ENCODE assay signal across 1 cellular context in the genomic region with DNA sequence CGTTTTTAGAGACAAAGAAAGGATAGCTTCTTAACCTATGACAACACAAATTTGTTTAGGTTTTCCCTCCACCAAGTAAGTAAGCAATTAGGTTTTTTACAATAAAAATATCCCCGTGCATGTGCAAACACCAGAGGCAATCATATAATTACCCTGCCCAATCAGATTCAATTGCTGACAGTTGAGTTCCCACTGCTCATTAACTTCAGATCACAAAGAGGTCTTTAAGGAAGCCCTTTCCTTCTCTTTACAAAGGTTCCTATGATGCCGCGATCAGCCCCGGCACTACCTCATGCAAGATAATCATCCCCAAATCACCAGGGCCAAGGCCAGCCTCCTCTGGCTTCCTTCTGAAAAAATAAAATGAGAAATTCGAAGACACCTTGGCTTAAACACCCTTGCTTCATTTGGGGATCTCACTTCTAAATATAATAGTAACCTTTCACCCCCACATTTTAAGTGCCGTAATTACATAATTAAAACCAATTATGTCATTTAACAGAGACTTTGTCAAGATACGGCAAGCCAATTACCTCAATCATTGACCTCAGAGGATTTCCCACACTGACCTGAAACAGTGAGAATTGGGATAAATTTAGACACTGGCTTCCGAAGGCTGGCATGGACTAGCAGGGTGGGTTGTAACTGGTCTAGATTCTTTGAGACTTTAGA.
TF ChIP-seq lines count a peak whose summit lies in the region.

No MANE protein-coding gene starts in this region.

TF ChIP-seq in GM12878, 131 proteins besides CTCF, POLR2A, EP300 and RAD21:
- TF ChIP-seq, protein P1, sequence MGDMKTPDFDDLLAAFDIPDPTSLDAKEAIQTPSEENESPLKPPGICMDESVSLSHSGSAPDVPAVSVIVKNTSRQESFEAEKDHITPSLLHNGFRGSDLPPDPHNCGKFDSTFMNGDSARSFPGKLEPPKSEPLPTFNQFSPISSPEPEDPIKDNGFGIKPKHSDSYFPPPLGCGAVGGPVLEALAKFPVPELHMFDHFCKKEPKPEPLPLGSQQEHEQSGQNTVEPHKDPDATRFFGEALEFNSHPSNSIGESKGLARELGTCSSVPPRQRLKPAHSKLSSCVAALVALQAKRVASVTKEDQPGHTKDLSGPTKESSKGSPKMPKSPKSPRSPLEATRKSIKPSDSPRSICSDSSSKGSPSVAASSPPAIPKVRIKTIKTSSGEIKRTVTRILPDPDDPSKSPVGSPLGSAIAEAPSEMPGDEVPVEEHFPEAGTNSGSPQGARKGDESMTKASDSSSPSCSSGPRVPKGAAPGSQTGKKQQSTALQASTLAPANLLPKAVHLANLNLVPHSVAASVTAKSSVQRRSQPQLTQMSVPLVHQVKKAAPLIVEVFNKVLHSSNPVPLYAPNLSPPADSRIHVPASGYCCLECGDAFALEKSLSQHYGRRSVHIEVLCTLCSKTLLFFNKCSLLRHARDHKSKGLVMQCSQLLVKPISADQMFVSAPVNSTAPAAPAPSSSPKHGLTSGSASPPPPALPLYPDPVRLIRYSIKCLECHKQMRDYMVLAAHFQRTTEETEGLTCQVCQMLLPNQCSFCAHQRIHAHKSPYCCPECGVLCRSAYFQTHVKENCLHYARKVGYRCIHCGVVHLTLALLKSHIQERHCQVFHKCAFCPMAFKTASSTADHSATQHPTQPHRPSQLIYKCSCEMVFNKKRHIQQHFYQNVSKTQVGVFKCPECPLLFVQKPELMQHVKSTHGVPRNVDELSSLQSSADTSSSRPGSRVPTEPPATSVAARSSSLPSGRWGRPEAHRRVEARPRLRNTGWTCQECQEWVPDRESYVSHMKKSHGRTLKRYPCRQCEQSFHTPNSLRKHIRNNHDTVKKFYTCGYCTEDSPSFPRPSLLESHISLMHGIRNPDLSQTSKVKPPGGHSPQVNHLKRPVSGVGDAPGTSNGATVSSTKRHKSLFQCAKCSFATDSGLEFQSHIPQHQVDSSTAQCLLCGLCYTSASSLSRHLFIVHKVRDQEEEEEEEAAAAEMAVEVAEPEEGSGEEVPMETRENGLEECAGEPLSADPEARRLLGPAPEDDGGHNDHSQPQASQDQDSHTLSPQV (IDR thresholded peaks at IDR 0.05), result 0 out of 2 replicates have a peak, but pooled peaks have one; percentile 41
- no peak for TF ChIP-seq TARDBP (IDR thresholded peaks at IDR 0.05; ENCODE audit: borderline replicate concordance)
- 0 out of 2 replicates have a peak, but pooled peaks have one; percentile 6 for TF ChIP-seq FOXM1 (IDR thresholded peaks at IDR 0.05; ENCODE audit: low read depth, low read length)
- TF ChIP-seq POU2F2 (IDR thresholded peaks at IDR 0.05; ENCODE audit: borderline replicate concordance, low read depth, low read length), result no peak
- TF ChIP-seq TCF12 (IDR thresholded peaks at IDR 0.05; ENCODE audit: low read depth, low read length), result no peak
- no peak for TF ChIP-seq JUNB (IDR thresholded peaks at IDR 0.05)
- no peak for TF ChIP-seq SIX5 (IDR thresholded peaks at IDR 0.05; ENCODE audit: low read depth, low read length, severe bottlenecking)
- 0 out of 2 replicates have a peak, but pooled peaks have one; percentile 6 for TF ChIP-seq RAD51 (IDR thresholded peaks at IDR 0.05)
- TF ChIP-seq, protein P2, sequence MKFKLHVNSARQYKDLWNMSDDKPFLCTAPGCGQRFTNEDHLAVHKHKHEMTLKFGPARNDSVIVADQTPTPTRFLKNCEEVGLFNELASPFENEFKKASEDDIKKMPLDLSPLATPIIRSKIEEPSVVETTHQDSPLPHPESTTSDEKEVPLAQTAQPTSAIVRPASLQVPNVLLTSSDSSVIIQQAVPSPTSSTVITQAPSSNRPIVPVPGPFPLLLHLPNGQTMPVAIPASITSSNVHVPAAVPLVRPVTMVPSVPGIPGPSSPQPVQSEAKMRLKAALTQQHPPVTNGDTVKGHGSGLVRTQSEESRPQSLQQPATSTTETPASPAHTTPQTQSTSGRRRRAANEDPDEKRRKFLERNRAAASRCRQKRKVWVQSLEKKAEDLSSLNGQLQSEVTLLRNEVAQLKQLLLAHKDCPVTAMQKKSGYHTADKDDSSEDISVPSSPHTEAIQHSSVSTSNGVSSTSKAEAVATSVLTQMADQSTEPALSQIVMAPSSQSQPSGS (IDR thresholded peaks at IDR 0.05; ENCODE audit: low read length), result no peak
- no peak for TF ChIP-seq ETV6 (conservative IDR thresholded peaks at IDR 0.05 in 1 of 2, IDR thresholded peaks at IDR 0.05 in 1 of 2; ENCODE audit: borderline replicate concordance in 1 of 2, low read depth in 1 of 2)
- TF ChIP-seq, protein P3, sequence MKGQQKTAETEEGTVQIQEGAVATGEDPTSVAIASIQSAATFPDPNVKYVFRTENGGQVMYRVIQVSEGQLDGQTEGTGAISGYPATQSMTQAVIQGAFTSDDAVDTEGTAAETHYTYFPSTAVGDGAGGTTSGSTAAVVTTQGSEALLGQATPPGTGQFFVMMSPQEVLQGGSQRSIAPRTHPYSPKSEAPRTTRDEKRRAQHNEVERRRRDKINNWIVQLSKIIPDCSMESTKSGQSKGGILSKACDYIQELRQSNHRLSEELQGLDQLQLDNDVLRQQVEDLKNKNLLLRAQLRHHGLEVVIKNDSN (IDR thresholded peaks at IDR 0.05; ENCODE audit: borderline replicate concordance, extremely low read length, insufficient read depth, low read depth, low read length), result no peak
- TF ChIP-seq, protein P4, sequence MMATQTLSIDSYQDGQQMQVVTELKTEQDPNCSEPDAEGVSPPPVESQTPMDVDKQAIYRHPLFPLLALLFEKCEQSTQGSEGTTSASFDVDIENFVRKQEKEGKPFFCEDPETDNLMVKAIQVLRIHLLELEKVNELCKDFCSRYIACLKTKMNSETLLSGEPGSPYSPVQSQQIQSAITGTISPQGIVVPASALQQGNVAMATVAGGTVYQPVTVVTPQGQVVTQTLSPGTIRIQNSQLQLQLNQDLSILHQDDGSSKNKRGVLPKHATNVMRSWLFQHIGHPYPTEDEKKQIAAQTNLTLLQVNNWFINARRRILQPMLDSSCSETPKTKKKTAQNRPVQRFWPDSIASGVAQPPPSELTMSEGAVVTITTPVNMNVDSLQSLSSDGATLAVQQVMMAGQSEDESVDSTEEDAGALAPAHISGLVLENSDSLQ (IDR thresholded peaks at IDR 0.05), result peak; percentile 40; the same call in 1 of the 2 replicates
- 0 out of 2 replicates have a peak, but pooled peaks have one; percentile 35 for TF ChIP-seq RBBP5 (conservative IDR thresholded peaks at IDR 0.05)
- TF ChIP-seq STAT3 (IDR thresholded peaks at IDR 0.05; ENCODE audit: low read depth, low read length), result 0 out of 2 replicates have a peak, but pooled peaks have one; percentile 27
- TF ChIP-seq, protein P5, sequence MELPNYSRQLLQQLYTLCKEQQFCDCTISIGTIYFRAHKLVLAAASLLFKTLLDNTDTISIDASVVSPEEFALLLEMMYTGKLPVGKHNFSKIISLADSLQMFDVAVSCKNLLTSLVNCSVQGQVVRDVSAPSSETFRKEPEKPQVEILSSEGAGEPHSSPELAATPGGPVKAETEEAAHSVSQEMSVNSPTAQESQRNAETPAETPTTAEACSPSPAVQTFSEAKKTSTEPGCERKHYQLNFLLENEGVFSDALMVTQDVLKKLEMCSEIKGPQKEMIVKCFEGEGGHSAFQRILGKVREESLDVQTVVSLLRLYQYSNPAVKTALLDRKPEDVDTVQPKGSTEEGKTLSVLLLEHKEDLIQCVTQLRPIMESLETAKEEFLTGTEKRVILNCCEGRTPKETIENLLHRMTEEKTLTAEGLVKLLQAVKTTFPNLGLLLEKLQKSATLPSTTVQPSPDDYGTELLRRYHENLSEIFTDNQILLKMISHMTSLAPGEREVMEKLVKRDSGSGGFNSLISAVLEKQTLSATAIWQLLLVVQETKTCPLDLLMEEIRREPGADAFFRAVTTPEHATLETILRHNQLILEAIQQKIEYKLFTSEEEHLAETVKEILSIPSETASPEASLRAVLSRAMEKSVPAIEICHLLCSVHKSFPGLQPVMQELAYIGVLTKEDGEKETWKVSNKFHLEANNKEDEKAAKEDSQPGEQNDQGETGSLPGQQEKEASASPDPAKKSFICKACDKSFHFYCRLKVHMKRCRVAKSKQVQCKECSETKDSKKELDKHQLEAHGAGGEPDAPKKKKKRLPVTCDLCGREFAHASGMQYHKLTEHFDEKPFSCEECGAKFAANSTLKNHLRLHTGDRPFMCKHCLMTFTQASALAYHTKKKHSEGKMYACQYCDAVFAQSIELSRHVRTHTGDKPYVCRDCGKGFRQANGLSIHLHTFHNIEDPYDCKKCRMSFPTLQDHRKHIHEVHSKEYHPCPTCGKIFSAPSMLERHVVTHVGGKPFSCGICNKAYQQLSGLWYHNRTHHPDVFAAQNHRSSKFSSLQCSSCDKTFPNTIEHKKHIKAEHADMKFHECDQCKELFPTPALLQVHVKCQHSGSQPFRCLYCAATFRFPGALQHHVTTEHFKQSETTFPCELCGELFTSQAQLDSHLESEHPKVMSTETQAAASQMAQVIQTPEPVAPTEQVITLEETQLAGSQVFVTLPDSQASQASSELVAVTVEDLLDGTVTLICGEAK (IDR thresholded peaks at IDR 0.05; ENCODE audit: borderline replicate concordance), result no peak; the same call in 1 of the 2 replicates
- no peak for TF ChIP-seq ZNF274 (IDR thresholded peaks at IDR 0.05; ENCODE audit: insufficient read depth, insufficient read length)
- TF ChIP-seq RFX5 (IDR thresholded peaks at IDR 0.05; ENCODE audit: low read depth, low read length), result no peak
- TF ChIP-seq MYB (IDR thresholded peaks at IDR 0.05; ENCODE audit: borderline replicate concordance, low read depth, low read length), result no peak
- TF ChIP-seq NR2F1 (conservative IDR thresholded peaks at IDR 0.05), result peak; percentile 88
- TF ChIP-seq ATF7 (IDR thresholded peaks at IDR 0.05; ENCODE audit: low read depth), result peak; percentile 86
- TF ChIP-seq, protein P6, sequence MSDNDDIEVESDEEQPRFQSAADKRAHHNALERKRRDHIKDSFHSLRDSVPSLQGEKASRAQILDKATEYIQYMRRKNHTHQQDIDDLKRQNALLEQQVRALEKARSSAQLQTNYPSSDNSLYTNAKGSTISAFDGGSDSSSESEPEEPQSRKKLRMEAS (IDR thresholded peaks at IDR 0.05; ENCODE audit: low read depth, low read length), result no peak
- peak; percentile 19; the same call in 1 of the 2 replicates for TF ChIP-seq RUNX3 (IDR thresholded peaks at IDR 0.05; ENCODE audit: low read length)
- TF ChIP-seq IKZF1 (conservative IDR thresholded peaks at IDR 0.05), result peak; percentile 10; the same call in 1 of the 2 replicates
- peak; percentile 83; the same call in 1 of the 2 replicates for TF ChIP-seq MTA2 (IDR thresholded peaks at IDR 0.05; ENCODE audit: low read depth)
TF ChIP-seq in GM12878: peak in this region for 11.
